8 cellular contexts compared by ENCODE assay signal in the genomic region with DNA sequence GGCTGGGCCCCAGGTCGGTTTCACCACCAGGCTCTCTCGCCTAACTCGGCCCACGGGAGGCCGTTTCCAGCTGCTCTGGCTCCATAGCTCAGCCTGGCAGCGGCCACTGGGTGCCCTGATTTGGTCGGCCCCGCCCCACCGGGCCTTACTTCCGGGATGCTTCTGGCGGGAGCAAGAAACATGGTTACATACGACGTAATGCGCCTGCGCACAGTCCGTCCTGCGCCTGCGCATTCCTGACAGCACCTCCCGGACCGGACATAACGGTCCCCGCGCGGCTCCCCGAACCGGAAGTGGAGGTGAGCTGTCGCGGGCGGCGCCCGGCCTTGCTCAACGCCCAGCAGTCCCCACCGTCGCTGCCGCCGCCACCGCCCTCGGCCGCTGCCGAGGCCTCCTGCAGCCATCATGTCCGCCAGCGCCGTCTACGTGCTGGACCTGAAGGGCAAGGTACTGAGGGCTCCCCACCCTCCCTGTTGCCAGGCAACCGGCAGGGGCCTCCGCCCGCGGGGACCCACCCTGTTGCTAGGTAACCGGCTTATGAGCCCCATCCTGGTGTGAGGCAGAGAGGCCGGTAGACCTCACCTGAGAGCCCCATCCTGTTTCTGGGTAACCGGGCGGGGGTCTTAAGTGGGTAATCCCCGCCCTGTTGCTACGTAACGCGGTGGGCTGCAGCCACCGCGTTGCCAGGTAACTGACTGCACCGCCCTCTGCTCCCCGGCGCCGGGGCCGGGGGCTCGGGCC. TPM values are rescaled to one million over a fixed set of nuclear protein-coding genes. Genes with fewer than 3 reads are reported as not detected.
A peak's percentile ranks its signal among the peaks of the same experiment; 100 is the strongest.
DNase-seq lines count a peak whose midpoint lies in the region; ATAC-seq and TF ChIP-seq lines count a peak whose summit lies in the region.

Gene AP1M1 (plus strand): TSS at position 290 of the 741 bp plus-strand sequence. CDS start 116 bp downstream, at position 406.

- H3K4me3 ChIP-seq in liver (ENCODE audit: low read depth in 1 of 3, low read length in 3 of 3) = peak within 1 kb of the TSS; percentile 71 to 92 (median 90)

- under 1% methylated on average over 64 of the region's 64 CpGs for WGBS in liver

- ATAC-seq in GM19372 (IDR thresholded peaks at IDR 0.05; ENCODE audit: low read depth, unreplicated experiment) (peak; percentile 87), HG03558 (IDR thresholded peaks at IDR 0.05; ENCODE audit: extremely low read depth, unreplicated experiment) (peak; percentile 71)

- H3K9me3 ChIP-seq in liver (ENCODE audit: control insufficient read depth in 4 of 4, low read length in 3 of 4) = no peaks in the 10 kb centered on the region

- no peak for TF ChIP-seq RAD21 in liver (IDR thresholded peaks at IDR 0.05)

- H3K27me3 ChIP-seq in liver (ENCODE audit: control insufficient read depth in 4 of 4, insufficient read depth in 4 of 4, low read length in 3 of 4) = no peaks in the 10 kb centered on the region

- peaks cover 19 to 60% (median 54%) of the 10 kb centered on the region in 4 donors for H3K4me1 ChIP-seq in liver (ENCODE audit: control insufficient read depth in 4 of 4, insufficient read depth in 4 of 4, low read length in 3 of 4)

- peaks cover 0 to 3% (median 0%) of the 10 kb centered on the region in 4 donors for H3K36me3 ChIP-seq in liver (ENCODE audit: control insufficient read depth in 4 of 4, insufficient read depth in 3 of 4, low read depth in 1 of 4, low read length in 3 of 4)

- DNase-seq in C1 segment of cervical spinal cord (lab: John Stamatoyannopoulos, UW) = peak; percentile 78 to 98 (median 93)
- DNase-seq in NCI-H748 treated with DMSO at 0.1 percent for 48 hours (lab: John Stamatoyannopoulos, UW) = peak; percentile 79
- DNase-seq in activated CD4-positive, alpha-beta T cell treated with anti-CD3 and anti-CD28 coated beads, Interleukin-2, amount 50 U/mL, for 4 hours = peak; percentile 97
- peak; percentile 97 for DNase-seq in dermis blood vessel endothelial cell
- peak; percentile 98 for DNase-seq in stimulated activated CD4-positive, alpha-beta T cell treated with anti-CD3 and anti-CD28 coated beads, Interleukin-4, amount 100 ng/mL, for 24 hours

- no peak for TF ChIP-seq CTCF in liver (IDR thresholded peaks at IDR 0.05; ENCODE audit: low read depth, low read length, missing input control)

- peak within 1 kb of the TSS; percentile 90 for H3K27ac ChIP-seq in liver (ENCODE audit: low read depth in 1 of 2, low read length in 2 of 2)

- H3K9ac ChIP-seq in liver (ENCODE audit: low read depth in 1 of 2, low read length in 2 of 2) = peak within 1 kb of the TSS; percentile 66 to 68

TF ChIP-seq in liver, 16 proteins besides CTCF, POLR2A, EP300 and RAD21:
- TF ChIP-seq FOXA1 (IDR thresholded peaks at IDR 0.05) (no peak), HNF4G (IDR thresholded peaks at IDR 0.05) (no peak), JUND (IDR thresholded peaks at IDR 0.05) (no peak), RXRA (IDR thresholded peaks at IDR 0.05) (peak in 1 of 2 donors; percentile 23), NR2F2 (IDR thresholded peaks at IDR 0.05) (peak; percentile 7), HNF4A (conservative IDR thresholded peaks at IDR 0.05) (no peak), YY1 (IDR thresholded peaks at IDR 0.05) (peak; percentile 84), EGR1 (IDR thresholded peaks at IDR 0.05; ENCODE audit: low read depth in 2 of 2) (peak in 1 of 2 donors; percentile 77), GABPA (IDR thresholded peaks at IDR 0.05 in 1 of 2, conservative IDR thresholded peaks at IDR 0.05 in 1 of 2) (peak; percentile 78 to 95), FOXA2 (IDR thresholded peaks at IDR 0.05) (no peak), TAF1 (conservative IDR thresholded peaks at IDR 0.05) (no peak), SP1 (IDR thresholded peaks at IDR 0.05) (peak; percentile 34)
- TF ChIP-seq, protein P1, sequence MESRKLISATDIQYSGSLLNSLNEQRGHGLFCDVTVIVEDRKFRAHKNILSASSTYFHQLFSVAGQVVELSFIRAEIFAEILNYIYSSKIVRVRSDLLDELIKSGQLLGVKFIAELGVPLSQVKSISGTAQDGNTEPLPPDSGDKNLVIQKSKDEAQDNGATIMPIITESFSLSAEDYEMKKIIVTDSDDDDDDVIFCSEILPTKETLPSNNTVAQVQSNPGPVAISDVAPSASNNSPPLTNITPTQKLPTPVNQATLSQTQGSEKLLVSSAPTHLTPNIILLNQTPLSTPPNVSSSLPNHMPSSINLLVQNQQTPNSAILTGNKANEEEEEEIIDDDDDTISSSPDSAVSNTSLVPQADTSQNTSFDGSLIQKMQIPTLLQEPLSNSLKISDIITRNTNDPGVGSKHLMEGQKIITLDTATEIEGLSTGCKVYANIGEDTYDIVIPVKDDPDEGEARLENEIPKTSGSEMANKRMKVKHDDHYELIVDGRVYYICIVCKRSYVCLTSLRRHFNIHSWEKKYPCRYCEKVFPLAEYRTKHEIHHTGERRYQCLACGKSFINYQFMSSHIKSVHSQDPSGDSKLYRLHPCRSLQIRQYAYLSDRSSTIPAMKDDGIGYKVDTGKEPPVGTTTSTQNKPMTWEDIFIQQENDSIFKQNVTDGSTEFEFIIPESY (IDR thresholded peaks at IDR 0.05) = no peak
- TF ChIP-seq, protein P2, sequence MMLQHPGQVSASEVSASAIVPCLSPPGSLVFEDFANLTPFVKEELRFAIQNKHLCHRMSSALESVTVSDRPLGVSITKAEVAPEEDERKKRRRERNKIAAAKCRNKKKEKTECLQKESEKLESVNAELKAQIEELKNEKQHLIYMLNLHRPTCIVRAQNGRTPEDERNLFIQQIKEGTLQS (IDR thresholded peaks at IDR 0.05) = no peak
- TF ChIP-seq, protein P3, sequence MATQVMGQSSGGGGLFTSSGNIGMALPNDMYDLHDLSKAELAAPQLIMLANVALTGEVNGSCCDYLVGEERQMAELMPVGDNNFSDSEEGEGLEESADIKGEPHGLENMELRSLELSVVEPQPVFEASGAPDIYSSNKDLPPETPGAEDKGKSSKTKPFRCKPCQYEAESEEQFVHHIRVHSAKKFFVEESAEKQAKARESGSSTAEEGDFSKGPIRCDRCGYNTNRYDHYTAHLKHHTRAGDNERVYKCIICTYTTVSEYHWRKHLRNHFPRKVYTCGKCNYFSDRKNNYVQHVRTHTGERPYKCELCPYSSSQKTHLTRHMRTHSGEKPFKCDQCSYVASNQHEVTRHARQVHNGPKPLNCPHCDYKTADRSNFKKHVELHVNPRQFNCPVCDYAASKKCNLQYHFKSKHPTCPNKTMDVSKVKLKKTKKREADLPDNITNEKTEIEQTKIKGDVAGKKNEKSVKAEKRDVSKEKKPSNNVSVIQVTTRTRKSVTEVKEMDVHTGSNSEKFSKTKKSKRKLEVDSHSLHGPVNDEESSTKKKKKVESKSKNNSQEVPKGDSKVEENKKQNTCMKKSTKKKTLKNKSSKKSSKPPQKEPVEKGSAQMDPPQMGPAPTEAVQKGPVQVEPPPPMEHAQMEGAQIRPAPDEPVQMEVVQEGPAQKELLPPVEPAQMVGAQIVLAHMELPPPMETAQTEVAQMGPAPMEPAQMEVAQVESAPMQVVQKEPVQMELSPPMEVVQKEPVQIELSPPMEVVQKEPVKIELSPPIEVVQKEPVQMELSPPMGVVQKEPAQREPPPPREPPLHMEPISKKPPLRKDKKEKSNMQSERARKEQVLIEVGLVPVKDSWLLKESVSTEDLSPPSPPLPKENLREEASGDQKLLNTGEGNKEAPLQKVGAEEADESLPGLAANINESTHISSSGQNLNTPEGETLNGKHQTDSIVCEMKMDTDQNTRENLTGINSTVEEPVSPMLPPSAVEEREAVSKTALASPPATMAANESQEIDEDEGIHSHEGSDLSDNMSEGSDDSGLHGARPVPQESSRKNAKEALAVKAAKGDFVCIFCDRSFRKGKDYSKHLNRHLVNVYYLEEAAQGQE (IDR thresholded peaks at IDR 0.05) = no peak
- TF ChIP-seq, protein P4, sequence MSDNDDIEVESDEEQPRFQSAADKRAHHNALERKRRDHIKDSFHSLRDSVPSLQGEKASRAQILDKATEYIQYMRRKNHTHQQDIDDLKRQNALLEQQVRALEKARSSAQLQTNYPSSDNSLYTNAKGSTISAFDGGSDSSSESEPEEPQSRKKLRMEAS (IDR thresholded peaks at IDR 0.05) = peak; percentile 67
TF ChIP-seq in liver: peak in this region for 7.

RNA-seq across cellular contexts. Expression of gene AP1M1, which starts in this region (rescaled TPM):
- total RNA-seq in dermis blood vessel endothelial cell (65.9 and 108 TPM in 2 replicates), liver (10 to 100 TPM; 25.4 to 62.2 TPM)
- 10 to 100 TPM; 50.4 TPM for polyA plus RNA-seq in liver

Comparison
In these comparisons a context has a peak if more than half of its experiments do, and no peak if none do; other contexts are left out.
1. Peak in every context shown above with its lines: DNase-seq, ATAC-seq, H3K4me3 ChIP-seq and H3K27ac ChIP-seq.